ENCODE assay signal across 15 cellular contexts in the genomic region with DNA sequence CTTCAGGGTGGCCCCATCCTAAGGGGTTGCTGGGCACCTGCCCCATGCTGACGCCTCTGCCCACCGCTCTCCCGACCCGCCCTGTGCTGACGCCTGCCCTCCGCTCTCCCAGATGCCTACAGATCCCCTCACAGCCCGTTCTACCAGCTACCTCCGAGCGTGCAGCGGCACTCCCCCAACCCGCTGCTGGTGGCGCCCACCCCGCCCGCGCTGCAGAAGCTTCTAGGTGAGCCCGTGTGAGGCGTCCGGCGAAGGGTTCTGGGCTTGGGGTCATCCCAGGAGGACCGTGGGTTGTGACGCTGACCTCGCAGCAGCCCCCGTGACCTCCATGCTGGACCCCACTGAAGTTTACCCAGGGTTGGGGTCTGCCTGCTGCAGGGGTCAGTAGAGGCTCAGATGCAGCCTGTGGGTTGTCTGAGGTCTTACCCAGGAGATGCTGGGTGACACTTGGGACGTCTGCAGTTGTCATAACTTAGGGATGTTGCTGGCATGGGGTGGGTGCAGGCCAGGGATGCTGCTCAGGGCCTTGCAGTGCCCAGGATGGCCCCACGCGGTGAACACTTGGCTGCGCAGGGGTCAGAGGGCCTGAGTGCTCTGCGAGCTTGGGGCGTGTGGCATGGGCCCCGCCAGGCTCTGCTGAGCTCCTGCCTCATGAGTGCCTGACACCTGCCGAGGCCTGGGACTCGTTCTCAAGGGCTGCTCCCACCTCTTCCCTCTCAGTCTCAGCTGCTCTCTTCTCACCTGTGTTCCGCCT. TPM values are rescaled to one million over a fixed set of nuclear protein-coding genes. Genes with fewer than 3 reads are reported as not detected.
A peak's percentile ranks its signal among the peaks of the same experiment; 100 is the strongest.
DNase-seq lines count a peak whose midpoint lies in the region; ATAC-seq, FAIRE-seq and TF ChIP-seq lines count a peak whose summit lies in the region.
"Had no signal": no experiment of that assay in that cellular context is flagged by ENCODE, and none has a peak within 500 bp of the region (broad histone marks: within the 10 kb centered on the region; RNA-seq: fewer than 3 reads in every experiment).

No MANE protein-coding gene starts in this region.

- H3K18ac ChIP-seq in mesenchymal stem cell (ENCODE audit: low read depth in 1 of 2, low read length in 2 of 2): no peak overlapping the region

- DNase-seq in HepG2 (ENCODE audit: low spot score): no peak
- DNase-seq in right lobe of liver: no peak
- DNase-seq in mesenchymal stem cell: no peak
- DNase-seq in osteoblast (ENCODE audit: insufficient read length, low spot score, missing footprints): no peak
- no peak for DNase-seq in D721Med (ENCODE audit: insufficient read length, low spot score)
- DNase-seq: DND-41; NCI-H187; NCI-H2171; NCI-H446; NK-92 treated with Interleukin-12 subunit alpha and Interleukin-12 subunit beta, amount 100 ng/mL, for 24 hours; SHP77 had no signal

- no peak overlapping the region for H3K23ac ChIP-seq in mesenchymal stem cell (ENCODE audit: low read length in 2 of 2)

- no peak overlapping the region for H3K4me2 ChIP-seq in HepG2 (ENCODE audit: low read depth, low read length)
- no peak overlapping the region for H3K4me2 ChIP-seq in mesenchymal stem cell (ENCODE audit: low read length, poor library complexity, severe bottlenecking)
- no peak overlapping the region for H3K4me2 ChIP-seq in osteoblast (ENCODE audit: insufficient read depth, low read length)

- H3K4me1 ChIP-seq in HepG2 (ENCODE audit: insufficient read depth, low read length) (peaks cover 27% of the 10 kb centered on the region), right lobe of liver (no peaks in the 10 kb centered on the region), mesenchymal stem cell (ENCODE audit: control insufficient read depth, insufficient read depth, low read depth, low read length) (peaks cover 43% of the 10 kb centered on the region), osteoblast (ENCODE audit: insufficient read depth, low read length) (peaks cover 7% of the 10 kb centered on the region)

- H4K20me1 ChIP-seq in HepG2 (ENCODE audit: insufficient read depth, low read length) (no peaks in the 10 kb centered on the region), osteoblast (ENCODE audit: insufficient read depth, low read length) (peaks cover 12% of the 10 kb centered on the region)

- H2BK120ac ChIP-seq in mesenchymal stem cell (ENCODE audit: low read depth, low read length): no peak overlapping the region

- H3K9me3 ChIP-seq in HepG2 (ENCODE audit: low read length) (no peaks in the 10 kb centered on the region), right lobe of liver (no peaks in the 10 kb centered on the region), mesenchymal stem cell (ENCODE audit: control insufficient read depth, low read length) (no peaks in the 10 kb centered on the region), osteoblast (ENCODE audit: low read depth, low read length) (no peaks in the 10 kb centered on the region)
- H3K9me3 ChIP-seq: BLaER1 treated with 17β-estradiol and CSF1 and Interleukin-3, amounts not matched to agents 10 nM and 100 nM had no signal

- H3K36me3 ChIP-seq in HepG2 (replicated peaks in 1 of 2; ENCODE audit: control insufficient read depth in 1 of 2, insufficient read depth in 2 of 2, low read length in 2 of 2): peaks cover 46 to 84% of the 10 kb centered on the region in 2 experiments
- H3K36me3 ChIP-seq in right lobe of liver: peaks cover 0 to 47% (median 18%) of the 10 kb centered on the region in 4 donors
- H3K36me3 ChIP-seq in mesenchymal stem cell (ENCODE audit: control insufficient read depth in 1 of 2, insufficient read depth in 2 of 2, low read depth in 1 of 2, low read length in 2 of 2): peaks cover 83 to 88% of the 10 kb centered on the region in 2 experiments
- peaks cover 72% of the 10 kb centered on the region for H3K36me3 ChIP-seq in osteoblast (ENCODE audit: insufficient read depth, low read length)

- H2BK15ac ChIP-seq in mesenchymal stem cell (ENCODE audit: low read depth, poor library complexity, severe bottlenecking): no peak overlapping the region

- TF ChIP-seq RAD21 in HepG2 (CRISPR knock-in tag; IDR thresholded peaks at IDR 0.05): no peak

- H3K27ac ChIP-seq in HepG2 (ENCODE audit: extremely low read length, insufficient read depth, low read length) (peak overlapping the region; percentile 77), right lobe of liver (no peak overlapping the region), mesenchymal stem cell (ENCODE audit: low read length, poor library complexity, severe bottlenecking) (no peak overlapping the region), osteoblast (ENCODE audit: low read depth, low read length) (no peak overlapping the region)

- TF ChIP-seq CTCF in HepG2 (CRISPR knock-in tag; IDR thresholded peaks at IDR 0.05): no peak
- no peak for TF ChIP-seq CTCF in right lobe of liver (IDR thresholded peaks at IDR 0.05)
- no peak for TF ChIP-seq CTCF in osteoblast (IDR thresholded peaks at IDR 0.05; ENCODE audit: extremely low read depth, low read depth, low read length)
- no peak for TF ChIP-seq CTCF in D721Med (IDR thresholded peaks at IDR 0.05; ENCODE audit: insufficient read depth, missing control alignments)

- H4K91ac ChIP-seq in mesenchymal stem cell (ENCODE audit: low read length): no peak overlapping the region

- H3K9ac ChIP-seq in HepG2 (ENCODE audit: insufficient read depth, low read depth, low read length): no peak overlapping the region
- no peak overlapping the region for H3K9ac ChIP-seq in mesenchymal stem cell (ENCODE audit: low read length)

- FAIRE-seq in HepG2 (lab: Jason Lieb, UNC) (no peak), D721Med (lab: Jason Lieb, UNC) (no peak)
- FAIRE-seq: A204.1, G401.6 had no signal

- no peak overlapping the region for H2BK12ac ChIP-seq in mesenchymal stem cell (ENCODE audit: low read length in 2 of 2)

- peak overlapping the region; percentile 27 for H4K8ac ChIP-seq in mesenchymal stem cell (ENCODE audit: low read length)

- WGBS in HepG2 (ENCODE audit: low lambda C conversion rate): 99% methylated on average over 26 of the region's 33 CpGs
- 100% methylated on average over 4 of the region's 33 CpGs for WGBS in right lobe of liver (ENCODE audit: insufficient coverage, low coverage, low lambda C conversion rate, missing lambda C conversion rate)
- 97% methylated on average over 33 of the region's 33 CpGs for WGBS in mesenchymal stem cell

- TF ChIP-seq POLR2A in HepG2 (IDR thresholded peaks at IDR 0.05; ENCODE audit: insufficient read depth in 1 of 2, low read depth in 2 of 2, low read length in 2 of 2) (no peak), right lobe of liver (IDR thresholded peaks at IDR 0.05) (no peak)

- H3K79me1 ChIP-seq in mesenchymal stem cell (replicated peaks; ENCODE audit: low read length, poor library complexity, severe bottlenecking): peaks cover 59% of the 10 kb centered on the region

- BruUV-seq in HepG2 (replicated peaks; lab: Mats Ljungman, UMichigan): no TSS peak

- POLR2A ChIA-PET in HepG2 (lab: Yijun Ruan, JAX): no interaction called here

- peaks cover 4% of the 10 kb centered on the region for H3K79me2 ChIP-seq in HepG2 (ENCODE audit: insufficient read depth, low read length)
- peaks cover 51% of the 10 kb centered on the region for H3K79me2 ChIP-seq in osteoblast (ENCODE audit: insufficient read depth, low read length)

- no peak overlapping the region for H2BK5ac ChIP-seq in mesenchymal stem cell (ENCODE audit: low read depth, low read length, poor library complexity, severe bottlenecking)

- ATAC-seq in HepG2 (no peak), right lobe of liver (no peak), HG02798 (IDR thresholded peaks at IDR 0.05; ENCODE audit: poor library complexity, unreplicated experiment) (no peak)

- H3K27me3 ChIP-seq in HepG2 (ENCODE audit: control insufficient read depth in 1 of 2, insufficient read depth in 2 of 2, low read length in 2 of 2): no peaks in the 10 kb centered on the region
- H3K27me3 ChIP-seq in right lobe of liver: no peaks in the 10 kb centered on the region
- H3K27me3 ChIP-seq in mesenchymal stem cell (ENCODE audit: control insufficient read depth in 1 of 2, insufficient read depth in 1 of 2, low read length in 2 of 2): no peaks in the 10 kb centered on the region
- H3K27me3 ChIP-seq in osteoblast (ENCODE audit: insufficient read depth, low read length): no peaks in the 10 kb centered on the region

- intact Hi-C loops in HepG2 (cut with micrococcal nuclease; ENCODE audit: unreplicated experiment): no loop called here
- intact Hi-C loops in right lobe of liver (cut with DNase I): no loop called here

- no peak for TF ChIP-seq EP300 in HepG2 (IDR thresholded peaks at IDR 0.05; ENCODE audit: low read depth in 2 of 2, low read length in 2 of 2)
- no peak for TF ChIP-seq EP300 in HepG2 (CRISPR knock-in tag; IDR thresholded peaks at IDR 0.05; ENCODE audit: borderline replicate concordance)

- H3K4me3 ChIP-seq in HepG2 (replicated peaks in 1 of 3; ENCODE audit: insufficient read depth in 1 of 3, low read depth in 2 of 3, low read length in 3 of 3) (no peak overlapping the region), right lobe of liver (no peak overlapping the region), mesenchymal stem cell (ENCODE audit: insufficient read depth in 1 of 2, low read depth in 1 of 2, low read length in 2 of 2) (no peak overlapping the region), osteoblast (ENCODE audit: insufficient read depth, low read length) (no peak overlapping the region)
- H3K4me3 ChIP-seq: BLaER1 treated with 17β-estradiol and CSF1 and Interleukin-3, amounts not matched to agents 10 nM and 100 nM had no signal

- H2AFZ ChIP-seq in HepG2 (ENCODE audit: low read length) (no peak overlapping the region), mesenchymal stem cell (ENCODE audit: low read depth, low read length) (no peak overlapping the region), osteoblast (ENCODE audit: low read length) (no peak overlapping the region)

- H3K14ac ChIP-seq in mesenchymal stem cell (ENCODE audit: low read length in 2 of 2): no peak overlapping the region

- CTCF ChIA-PET in HepG2 (lab: Yijun Ruan, JAX; ENCODE audit: low intra/inter-chr PET ratio, low total read pairs): no interaction called here

- H3K4ac ChIP-seq in mesenchymal stem cell (ENCODE audit: low read depth in 1 of 2, low read length in 2 of 2): no peak overlapping the region

- in situ Hi-C loops in HepG2 (cut with HindIII; ENCODE audit: extremely low pct_ligation_motif_present, low pct_unique_long_range_greater_than_20kb): loop anchor here (5.0 kb wide), 1 partner anchor 39 kb away; no protein-coding TSS in a partner anchor

- no peak overlapping the region for H2AK5ac ChIP-seq in mesenchymal stem cell (ENCODE audit: low read length, severe bottlenecking)

RNA-seq across cellular contexts. Expression of gene PLEKHJ1, which starts 25.0 kb away (rescaled TPM):
- total RNA-seq in HepG2 (2016; rRNA removed; fragmentation: Illumina TruSeq; extraction: Trizol) (108 and 130 TPM in 2 replicates), right lobe of liver (10 to 100 TPM; 24.4 to 49.3 (median 28.6) TPM), osteoblast (32.1 and 43.4 TPM in 2 replicates)
- total RNA-seq in HepG2 (2016; cell fraction: cytosol; rRNA removed; fragmentation: Illumina TruSeq; extraction: Trizol; ENCODE audit: low read depth): 129 and 146 TPM in 2 replicates
- total RNA-seq in HepG2 (2016; cell fraction: insoluble cytoplasmic fraction; rRNA removed; fragmentation: Illumina TruSeq; extraction: Trizol): 99.2 and 143 TPM in 2 replicates
- 198 and 217 TPM in 2 replicates for total RNA-seq in HepG2 (2016; cell fraction: membrane; rRNA removed; fragmentation: Illumina TruSeq; extraction: Trizol)
- total RNA-seq in HepG2 (2016; cell fraction: nucleus; rRNA removed; fragmentation: Illumina TruSeq; extraction: Trizol): 72.7 and 85.2 TPM in 2 replicates
- polyA plus RNA-seq in HepG2 (2011; rRNA removed): 70.5 and 89.7 TPM in 2 replicates
- polyA plus RNA-seq in HepG2 (2011; cell fraction: cytosol; rRNA removed): 94.0 and 125 TPM in 2 replicates
- 130 and 144 TPM in 2 replicates for polyA plus RNA-seq in HepG2 (2011; cell fraction: nucleus; rRNA removed)
- polyA plus RNA-seq in HepG2 (2012): 41.8 and 57.9 TPM in 2 replicates
- polyA plus RNA-seq in HepG2 (2016; cell fraction: cytosol; fragmentation: Illumina TruSeq; extraction: Trizol; ENCODE audit: low read depth): 147 and 176 TPM in 2 replicates
- polyA plus RNA-seq in HepG2 (2016; cell fraction: insoluble cytoplasmic fraction; fragmentation: Illumina TruSeq; extraction: Trizol; ENCODE audit: low read depth): 97.4 and 103 TPM in 2 replicates
- polyA plus RNA-seq in HepG2 (2016; cell fraction: membrane; fragmentation: Illumina TruSeq; extraction: Trizol; ENCODE audit: low read depth): 170 and 175 TPM in 2 replicates
- polyA plus RNA-seq in HepG2 (2016; cell fraction: nucleus; fragmentation: Illumina TruSeq; extraction: Trizol; ENCODE audit: insufficient read depth, low read depth): 156 and 163 TPM in 2 replicates
- polyA minus RNA-seq in HepG2 (2011; rRNA and poly(A)+ RNA removed; ENCODE audit: low replicate concordance): 33.4 and 58.0 TPM in 2 replicates
- polyA minus RNA-seq in HepG2 (2011; cell fraction: cytosol; rRNA and poly(A)+ RNA removed): 18.1 and 22.7 TPM in 2 replicates
- polyA minus RNA-seq in HepG2 (2011; cell fraction: nucleus; rRNA and poly(A)+ RNA removed): 23.2 and 28.0 TPM in 2 replicates
- 53.7 TPM for polyA plus RNA-seq in mesenchymal stem cell (2013, experiment 1 of 2)
- polyA plus RNA-seq in mesenchymal stem cell (2013, experiment 2 of 2): 52.9 TPM

RNA-seq across cellular contexts. Expression of gene SF3A2, which starts 25.5 kb away (rescaled TPM):
- total RNA-seq in HepG2 (2016; rRNA removed; fragmentation: Illumina TruSeq; extraction: Trizol) (8.8 and 10.1 TPM in 2 replicates), right lobe of liver (10 to 100 TPM; 14.0 to 22.1 (median 19.1) TPM), osteoblast (27.1 and 27.9 TPM in 2 replicates)
- total RNA-seq in HepG2 (2016; cell fraction: cytosol; rRNA removed; fragmentation: Illumina TruSeq; extraction: Trizol; ENCODE audit: low read depth): 11.7 and 13.9 TPM in 2 replicates
- total RNA-seq in HepG2 (2016; cell fraction: insoluble cytoplasmic fraction; rRNA removed; fragmentation: Illumina TruSeq; extraction: Trizol): 8.6 and 13.2 TPM in 2 replicates
- 13.1 and 15.2 TPM in 2 replicates for total RNA-seq in HepG2 (2016; cell fraction: membrane; rRNA removed; fragmentation: Illumina TruSeq; extraction: Trizol)
- total RNA-seq in HepG2 (2016; cell fraction: nucleus; rRNA removed; fragmentation: Illumina TruSeq; extraction: Trizol): 16.1 and 17.8 TPM in 2 replicates
- polyA plus RNA-seq in HepG2 (2011; rRNA removed): 7.9 and 8.6 TPM in 2 replicates
- 6.1 and 7.3 TPM in 2 replicates for polyA plus RNA-seq in HepG2 (2011; cell fraction: cytosol; rRNA removed)
- 34.7 and 47.7 TPM in 2 replicates for polyA plus RNA-seq in HepG2 (2011; cell fraction: nucleus; rRNA removed)
- polyA plus RNA-seq in HepG2 (2012): 34.0 and 34.2 TPM in 2 replicates
- polyA plus RNA-seq in HepG2 (2016; cell fraction: cytosol; fragmentation: Illumina TruSeq; extraction: Trizol; ENCODE audit: low read depth): 12.1 and 13.8 TPM in 2 replicates
- polyA plus RNA-seq in HepG2 (2016; cell fraction: insoluble cytoplasmic fraction; fragmentation: Illumina TruSeq; extraction: Trizol; ENCODE audit: low read depth): 18.7 and 31.5 TPM in 2 replicates
- polyA plus RNA-seq in HepG2 (2016; cell fraction: membrane; fragmentation: Illumina TruSeq; extraction: Trizol; ENCODE audit: low read depth): 17.7 and 21.0 TPM in 2 replicates
- polyA plus RNA-seq in HepG2 (2016; cell fraction: nucleus; fragmentation: Illumina TruSeq; extraction: Trizol; ENCODE audit: insufficient read depth, low read depth): 46.1 and 47.0 TPM in 2 replicates
- 20.0 and 24.2 TPM in 2 replicates for polyA minus RNA-seq in HepG2 (2011; rRNA and poly(A)+ RNA removed; ENCODE audit: low replicate concordance)
- 16.0 and 20.6 TPM in 2 replicates for polyA minus RNA-seq in HepG2 (2011; cell fraction: cytosol; rRNA and poly(A)+ RNA removed)
- 34.1 and 34.2 TPM in 2 replicates for polyA minus RNA-seq in HepG2 (2011; cell fraction: nucleus; rRNA and poly(A)+ RNA removed)
- polyA plus RNA-seq in mesenchymal stem cell (2013, experiment 1 of 2): 66.8 TPM
- polyA plus RNA-seq in mesenchymal stem cell (2013, experiment 2 of 2): 60.7 TPM

RNA-seq across cellular contexts. Expression of gene AMH, which starts 38.0 kb away (rescaled TPM):
- 0.18 TPM in 1 of 2 replicates, not detected in the other for total RNA-seq in HepG2 (2016; rRNA removed; fragmentation: Illumina TruSeq; extraction: Trizol)
- not detected in 2 replicates for total RNA-seq in HepG2 (2016; cell fraction: cytosol; rRNA removed; fragmentation: Illumina TruSeq; extraction: Trizol; ENCODE audit: low read depth)
- not detected in 2 replicates for total RNA-seq in HepG2 (2016; cell fraction: insoluble cytoplasmic fraction; rRNA removed; fragmentation: Illumina TruSeq; extraction: Trizol)
- 0.09 TPM in 1 of 2 replicates, not detected in the other for total RNA-seq in HepG2 (2016; cell fraction: membrane; rRNA removed; fragmentation: Illumina TruSeq; extraction: Trizol)
- not detected in 2 replicates for total RNA-seq in HepG2 (2016; cell fraction: nucleus; rRNA removed; fragmentation: Illumina TruSeq; extraction: Trizol)
- polyA plus RNA-seq in HepG2 (2011; rRNA removed): 0.03 and 0.04 TPM in 2 replicates
- 0.05 TPM in 1 of 2 replicates, not detected in the other for polyA plus RNA-seq in HepG2 (2011; cell fraction: cytosol; rRNA removed)
- 1.2 and 2.0 TPM in 2 replicates for polyA plus RNA-seq in HepG2 (2011; cell fraction: nucleus; rRNA removed)
- polyA plus RNA-seq in HepG2 (2012): 0.08 TPM in 1 of 2 replicates, not detected in the other
- polyA plus RNA-seq in HepG2 (2016; cell fraction: cytosol; fragmentation: Illumina TruSeq; extraction: Trizol; ENCODE audit: low read depth): 0.06 TPM in 1 of 2 replicates, not detected in the other
- polyA plus RNA-seq in HepG2 (2016; cell fraction: insoluble cytoplasmic fraction; fragmentation: Illumina TruSeq; extraction: Trizol; ENCODE audit: low read depth): not detected in 2 replicates
- polyA plus RNA-seq in HepG2 (2016; cell fraction: membrane; fragmentation: Illumina TruSeq; extraction: Trizol; ENCODE audit: low read depth): not detected in 2 replicates
- polyA plus RNA-seq in HepG2 (2016; cell fraction: nucleus; fragmentation: Illumina TruSeq; extraction: Trizol; ENCODE audit: insufficient read depth, low read depth): 0.51 TPM in 2 replicates
- polyA minus RNA-seq in HepG2 (2011; rRNA and poly(A)+ RNA removed; ENCODE audit: low replicate concordance): 0.48 and 1.0 TPM in 2 replicates
- polyA minus RNA-seq in HepG2 (2011; cell fraction: cytosol; rRNA and poly(A)+ RNA removed): not detected in 2 replicates
- polyA minus RNA-seq in HepG2 (2011; cell fraction: nucleus; rRNA and poly(A)+ RNA removed): 0.62 TPM in 1 of 2 replicates, not detected in the other
- total RNA-seq in right lobe of liver: 1 to 10 TPM in 1 of 6 experiments, under 1 TPM in 5; 0.24 to 1.2 (median 0.59) TPM
- polyA plus RNA-seq in mesenchymal stem cell (2013, experiment 1 of 2): 3.1 TPM
- 3.1 TPM for polyA plus RNA-seq in mesenchymal stem cell (2013, experiment 2 of 2)
- under 0.01 and 0.29 TPM in 2 replicates for total RNA-seq in osteoblast

RNA-seq across cellular contexts. Expression of gene JSRP1, which starts 45.1 kb away (rescaled TPM):
- total RNA-seq in HepG2 (2016; rRNA removed; fragmentation: Illumina TruSeq; extraction: Trizol) (0.38 and 0.73 TPM in 2 replicates), right lobe of liver (under 1 TPM in 3 of 6 experiments, not detected in 3; 0.28 to 0.81 (median 0.42) TPM), osteoblast (0.72 TPM in 1 of 2 replicates, not detected in the other)
- total RNA-seq in HepG2 (2016; cell fraction: cytosol; rRNA removed; fragmentation: Illumina TruSeq; extraction: Trizol; ENCODE audit: low read depth): 1.1 TPM in 2 replicates
- total RNA-seq in HepG2 (2016; cell fraction: insoluble cytoplasmic fraction; rRNA removed; fragmentation: Illumina TruSeq; extraction: Trizol): 0.54 and 0.56 TPM in 2 replicates
- total RNA-seq in HepG2 (2016; cell fraction: membrane; rRNA removed; fragmentation: Illumina TruSeq; extraction: Trizol): 0.96 and 1.2 TPM in 2 replicates
- 0.40 and 0.69 TPM in 2 replicates for total RNA-seq in HepG2 (2016; cell fraction: nucleus; rRNA removed; fragmentation: Illumina TruSeq; extraction: Trizol)
- 0.16 and 0.39 TPM in 2 replicates for polyA plus RNA-seq in HepG2 (2011; rRNA removed)
- 0.27 and 0.36 TPM in 2 replicates for polyA plus RNA-seq in HepG2 (2011; cell fraction: cytosol; rRNA removed)
- polyA plus RNA-seq in HepG2 (2011; cell fraction: nucleus; rRNA removed): 0.29 TPM in 1 of 2 replicates, not detected in the other
- polyA plus RNA-seq in HepG2 (2012): 0.41 and 0.44 TPM in 2 replicates
- 0.88 and 1.2 TPM in 2 replicates for polyA plus RNA-seq in HepG2 (2016; cell fraction: cytosol; fragmentation: Illumina TruSeq; extraction: Trizol; ENCODE audit: low read depth)
- polyA plus RNA-seq in HepG2 (2016; cell fraction: insoluble cytoplasmic fraction; fragmentation: Illumina TruSeq; extraction: Trizol; ENCODE audit: low read depth): 0.73 and 0.80 TPM in 2 replicates
- polyA plus RNA-seq in HepG2 (2016; cell fraction: membrane; fragmentation: Illumina TruSeq; extraction: Trizol; ENCODE audit: low read depth): 0.84 and 1.0 TPM in 2 replicates
- polyA plus RNA-seq in HepG2 (2016; cell fraction: nucleus; fragmentation: Illumina TruSeq; extraction: Trizol; ENCODE audit: insufficient read depth, low read depth): 0.57 and 0.95 TPM in 2 replicates
- polyA minus RNA-seq in HepG2 (2011; rRNA and poly(A)+ RNA removed; ENCODE audit: low replicate concordance): not detected in 2 replicates
- not detected in 2 replicates for polyA minus RNA-seq in HepG2 (2011; cell fraction: cytosol; rRNA and poly(A)+ RNA removed)
- polyA minus RNA-seq in HepG2 (2011; cell fraction: nucleus; rRNA and poly(A)+ RNA removed): not detected in 2 replicates
- 0.17 TPM for polyA plus RNA-seq in mesenchymal stem cell (2013, experiment 1 of 2)
- 0.10 TPM for polyA plus RNA-seq in mesenchymal stem cell (2013, experiment 2 of 2)

RNA-seq across cellular contexts. Expression of gene DOT1L, which starts 47.4 kb away (rescaled TPM):
- total RNA-seq in HepG2 (2016; rRNA removed; fragmentation: Illumina TruSeq; extraction: Trizol): 7.5 and 9.7 TPM in 2 replicates
- 20.6 and 20.7 TPM in 2 replicates for total RNA-seq in HepG2 (2016; cell fraction: cytosol; rRNA removed; fragmentation: Illumina TruSeq; extraction: Trizol; ENCODE audit: low read depth)
- total RNA-seq in HepG2 (2016; cell fraction: insoluble cytoplasmic fraction; rRNA removed; fragmentation: Illumina TruSeq; extraction: Trizol): 6.4 and 8.2 TPM in 2 replicates
- 12.0 and 15.8 TPM in 2 replicates for total RNA-seq in HepG2 (2016; cell fraction: membrane; rRNA removed; fragmentation: Illumina TruSeq; extraction: Trizol)
- 12.3 and 14.9 TPM in 2 replicates for total RNA-seq in HepG2 (2016; cell fraction: nucleus; rRNA removed; fragmentation: Illumina TruSeq; extraction: Trizol)
- 14.6 and 17.9 TPM in 2 replicates for polyA plus RNA-seq in HepG2 (2011; rRNA removed)
- polyA plus RNA-seq in HepG2 (2011; cell fraction: cytosol; rRNA removed): 6.1 and 9.5 TPM in 2 replicates
- 138 and 210 TPM in 2 replicates for polyA plus RNA-seq in HepG2 (2011; cell fraction: nucleus; rRNA removed)
- polyA plus RNA-seq in HepG2 (2012): 22.3 and 23.3 TPM in 2 replicates
- 2.5 and 3.3 TPM in 2 replicates for polyA plus RNA-seq in HepG2 (2016; cell fraction: cytosol; fragmentation: Illumina TruSeq; extraction: Trizol; ENCODE audit: low read depth)
- polyA plus RNA-seq in HepG2 (2016; cell fraction: insoluble cytoplasmic fraction; fragmentation: Illumina TruSeq; extraction: Trizol; ENCODE audit: low read depth): 10.5 and 15.3 TPM in 2 replicates
- 7.1 TPM in 2 replicates for polyA plus RNA-seq in HepG2 (2016; cell fraction: membrane; fragmentation: Illumina TruSeq; extraction: Trizol; ENCODE audit: low read depth)
- polyA plus RNA-seq in HepG2 (2016; cell fraction: nucleus; fragmentation: Illumina TruSeq; extraction: Trizol; ENCODE audit: insufficient read depth, low read depth): 76.0 and 84.3 TPM in 2 replicates
- 36.8 and 45.6 TPM in 2 replicates for polyA minus RNA-seq in HepG2 (2011; rRNA and poly(A)+ RNA removed; ENCODE audit: low replicate concordance)
- polyA minus RNA-seq in HepG2 (2011; cell fraction: cytosol; rRNA and poly(A)+ RNA removed): 21.6 and 26.0 TPM in 2 replicates
- polyA minus RNA-seq in HepG2 (2011; cell fraction: nucleus; rRNA and poly(A)+ RNA removed): 30.1 and 31.9 TPM in 2 replicates
- 10 to 100 TPM; 10.3 to 23.5 (median 14.9) TPM for total RNA-seq in right lobe of liver
- polyA plus RNA-seq in mesenchymal stem cell (2013, experiment 1 of 2): 8.7 TPM
- polyA plus RNA-seq in mesenchymal stem cell (2013, experiment 2 of 2): 8.0 TPM
- 6.9 and 7.1 TPM in 2 replicates for total RNA-seq in osteoblast
